ENCODE assay signal across 8 cellular contexts in genomic region chr20:32483351-32484220, GRCh38.
DNase-seq lines count a peak whose midpoint lies in the region; ATAC-seq and TF ChIP-seq lines count a peak whose summit lies in the region.

No MANE protein-coding gene starts in this region.

- peaks cover 54 to 63% (median 56%) of the 10 kb centered on the region in 3 donors for H3K4me1 Mint-ChIP-seq in T-cell

- no peaks in the 10 kb centered on the region for H3K27me3 Mint-ChIP-seq in T-cell

- TF ChIP-seq POLR2A in prostate gland (IDR thresholded peaks at IDR 0.05), result peak; percentile 73

- H3K27me3 ChIP-seq in right atrium auricular region, result no peaks in the 10 kb centered on the region
- no peaks in the 10 kb centered on the region for H3K27me3 ChIP-seq in prostate gland (replicated peaks; ENCODE audit: insufficient read depth)
- no peaks in the 10 kb centered on the region for H3K27me3 ChIP-seq in aorta (ENCODE audit: control insufficient read depth in 1 of 2, insufficient read depth in 2 of 2, low read length in 1 of 2)

- H3K9me3 ChIP-seq in right atrium auricular region (no peaks in the 10 kb centered on the region), prostate gland (no peaks in the 10 kb centered on the region), aorta (ENCODE audit: control insufficient read depth, low read length) (no peaks in the 10 kb centered on the region)

- intact Hi-C loops in prostate gland (cut with DNase I) (loop anchor here (2.0 to 10.0 kb wide), 2 partner anchors 125 to 279 kb away; partner anchors contain the start of genes ASXL1, PLAGL2 and POFUT1), aorta (cut with DNase I) (loop anchor here in 1 of 2 donors (5.0 to 10.0 kb wide), 3 partner anchors 126 to 279 kb away; partner anchors contain the start of genes ASXL1, KIF3B, PLAGL2 and POFUT1)

- TF ChIP-seq CTCF in right atrium auricular region (IDR thresholded peaks at IDR 0.05) (no peak), prostate gland (IDR thresholded peaks at IDR 0.05) (peak in 1 of 4 experiments; percentile 5)

- peak overlapping the region; percentile 79 to 85 (median 80) for H3K4me3 Mint-ChIP-seq in T-cell

- no peaks in the 10 kb centered on the region for H3K36me3 ChIP-seq in right atrium auricular region
- no peaks in the 10 kb centered on the region for H3K36me3 ChIP-seq in prostate gland
- H3K36me3 ChIP-seq in aorta (ENCODE audit: control insufficient read depth in 1 of 2, insufficient read depth in 2 of 2, low read length in 1 of 2), result no peaks in the 10 kb centered on the region

- 1% methylated on average over 41 of the region's 79 CpGs for WGBS in prostate gland
- WGBS in aorta, 2 donors, result 2% methylated on average over 34 to 78 of the region's 79 CpGs

- CTCF ChIA-PET in T-cell (lab: Charles Lee), result interaction anchor here in 1 of 2 donors (0.6 kb wide), 2 partner anchors 51 to 58 kb away, joined by 4 read pairs; no protein-coding TSS in a partner anchor

- POLR2A ChIA-PET in T-cell (lab: Charles Lee), result interaction anchor here (0.6 to 0.7 kb wide), 4 partner anchors 25 to 487 kb away, joined by 3 to 11 read pairs (median 6); no protein-coding TSS in a partner anchor

- H3K4me1 ChIP-seq in right atrium auricular region (peaks cover 0 to 31% of the 10 kb centered on the region in 2 donors), prostate gland (replicated peaks) (peaks cover 6% of the 10 kb centered on the region), aorta (ENCODE audit: control insufficient read depth in 1 of 2, insufficient read depth in 2 of 2, low read length in 2 of 2) (no peaks in the 10 kb centered on the region)

- DNase-seq in Daoy (ENCODE audit: low read depth), result peak; percentile 90
- DNase-seq in NCI-H1105 treated with DMSO at 0.1 percent for 48 hours (lab: John Stamatoyannopoulos, UW), result peak; percentile 82
- peak in 32 of 34 experiments; percentile 20 to 73 (median 56) for DNase-seq in T-cell
- DNase-seq in amniotic stem cell (lab: John Stamatoyannopoulos, UW), result peak; percentile 37
- DNase-seq in right atrium auricular region (ENCODE audit: low spot score), result no peak
- DNase-seq in prostate gland (ENCODE audit: low spot score), result peak; percentile 78
- peak; percentile 73 to 90 for DNase-seq in aorta

- peak overlapping the region; percentile 75 to 84 for H3K4me3 ChIP-seq in right atrium auricular region
- peak overlapping the region; percentile 87 to 93 for H3K4me3 ChIP-seq in prostate gland
- peak overlapping the region; percentile 84 to 93 for H3K4me3 ChIP-seq in aorta (ENCODE audit: low read length in 2 of 2)

- peaks cover 0 to 1% (median 0%) of the 10 kb centered on the region in 3 donors for H3K9me3 Mint-ChIP-seq in T-cell

- peaks cover 6% of the 10 kb centered on the region for H3K36me3 Mint-ChIP-seq in T-cell

- ATAC-seq in T-cell (replicated peaks in 1 of 4) (peak; percentile 32 to 43 (median 37)), aorta (ENCODE audit: low FRiP score) (peak; percentile 60), GM21528 (IDR thresholded peaks at IDR 0.05; ENCODE audit: low FRiP score, unreplicated experiment) (no peak)

- peak overlapping the region; percentile 75 to 80 for H3K27ac ChIP-seq in right atrium auricular region
- peak overlapping the region; percentile 85 to 92 for H3K27ac ChIP-seq in prostate gland
- no peak overlapping the region for H3K27ac ChIP-seq in aorta (ENCODE audit: low read depth in 1 of 2, low read length in 2 of 2)

- H3K27ac Mint-ChIP-seq in T-cell, result peak overlapping the region; percentile 31 to 61

Comparison
In these comparisons a context has a peak if more than half of its experiments do, and no peak if none do; other contexts are left out.
1. H3K27ac ChIP-seq: peak in right atrium auricular region (2 of 2) and prostate gland (2 of 2); none in aorta (0 of 2).
2. Peak in every context shown above with its lines, with median percentiles within 50 percentile points of each other: H3K4me3 ChIP-seq.